29 cellular contexts compared by ENCODE assay signal in the genomic region with DNA sequence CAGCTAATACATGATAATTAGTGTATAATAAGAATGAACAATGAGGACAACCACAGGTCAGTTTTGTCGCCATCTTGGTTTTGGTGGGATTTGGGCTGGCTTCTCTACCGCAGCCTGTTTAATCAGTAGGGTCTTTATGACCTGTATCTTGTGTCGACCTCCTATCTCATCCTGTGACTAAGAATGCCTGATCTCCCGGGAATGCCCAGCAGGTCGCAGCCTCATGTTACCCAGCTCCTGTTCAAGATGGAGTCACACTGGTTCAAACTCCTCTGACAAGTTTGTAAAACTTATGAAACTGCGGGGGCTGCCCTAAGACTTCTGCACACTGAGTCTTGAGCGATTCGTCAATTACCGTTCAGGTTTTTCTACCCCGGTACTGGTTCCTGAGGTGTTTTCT. TPM values are rescaled to one million over a fixed set of nuclear protein-coding genes. Genes with fewer than 3 reads are reported as not detected.
"Had no signal": no experiment of that assay in that cellular context is flagged by ENCODE, and none has a peak within 500 bp of the region (broad histone marks: within the 10 kb centered on the region; RNA-seq: fewer than 3 reads in every experiment).

No MANE protein-coding gene starts in this region.

- DNase-seq: colonic mucosa; effector CD4-positive, alpha-beta T cell; foreskin fibroblast; gastrocnemius medialis; head of caudate nucleus; left cardiac atrium; left lung; mesenchymal stem cell; naive thymus-derived CD8-positive, alpha-beta T cell; psoas muscle; right cardiac atrium; sigmoid colon; stimulated activated CD4-positive, alpha-beta T cell treated with anti-CD3 and anti-CD28 coated beads, Interleukin-4, amount 100 ng/mL, for 4 hours; stimulated activated naive CD8-positive, alpha-beta T cell treated with anti-CD3 and anti-CD28 coated beads, Interleukin-15, Interleukin-2, amounts not matched to agents 100 U/mL and 50 U/mL, for 24 hours; substantia nigra; testis; tibial artery had no signal

- ATAC-seq: gastrocnemius medialis; left cardiac atrium; left lung; naive thymus-derived CD8-positive, alpha-beta T cell; psoas muscle; right cardiac atrium; stimulated activated memory B cell treated with anti-CD40 and anti-IgM and Interleukin-4, amounts not matched to agents 10 μg/mL and 1 μg/mL and 100 μg/mL, for 72 hours; stimulated activated naive CD8-positive, alpha-beta T cell treated with anti-CD3 and anti-CD28 coated beads, Interleukin-15, Interleukin-2, amounts not matched to agents 100 U/mL and 50 U/mL, for 24 hours had no signal

- H3K36me3 ChIP-seq: colonic mucosa, gastrocnemius medialis, left lung, sigmoid colon, tibial artery had no signal

- H3K9me3 ChIP-seq: colonic mucosa, gastrocnemius medialis, left lung, psoas muscle, sigmoid colon, testis, tibial artery had no signal

- H3K27me3 Mint-ChIP-seq: central memory CD8-positive, alpha-beta T cell had no signal

- H3K4me3 ChIP-seq: colonic mucosa, gastrocnemius medialis, left lung, psoas muscle, sigmoid colon, testis, tibial artery had no signal

- H3K4me1 ChIP-seq: colonic mucosa, gastrocnemius medialis, psoas muscle, tibial artery had no signal

- H3K27ac ChIP-seq: colonic mucosa, gastrocnemius medialis, left lung, psoas muscle, sigmoid colon, testis, tibial artery had no signal

- H3K27ac Mint-ChIP-seq: stimulated activated memory B cell treated with anti-CD40 and anti-IgM and Interleukin-4, amounts not matched to agents 10 μg/mL and 1 μg/mL and 100 μg/mL, for 72 hours; type B pancreatic cell had no signal

- H3K9me3 Mint-ChIP-seq: central memory CD8-positive, alpha-beta T cell; naive thymus-derived CD8-positive, alpha-beta T cell; stimulated activated memory B cell treated with anti-CD40 and anti-IgM and Interleukin-4, amounts not matched to agents 10 μg/mL and 1 μg/mL and 100 μg/mL, for 72 hours had no signal

- H3K27me3 ChIP-seq: colonic mucosa, gastrocnemius medialis, testis had no signal

- H3K4me3 Mint-ChIP-seq: central memory CD8-positive, alpha-beta T cell; stimulated activated memory B cell treated with anti-CD40 and anti-IgM and Interleukin-4, amounts not matched to agents 10 μg/mL and 1 μg/mL and 100 μg/mL, for 72 hours; type B pancreatic cell had no signal

- H3K36me3 Mint-ChIP-seq: naive thymus-derived CD8-positive, alpha-beta T cell; stimulated activated memory B cell treated with anti-CD40 and anti-IgM and Interleukin-4, amounts not matched to agents 10 μg/mL and 1 μg/mL and 100 μg/mL, for 72 hours; type B pancreatic cell had no signal

RNA-seq across cellular contexts. Expression of a gene that starts 21.5 kb away (rescaled TPM):
- total RNA-seq: chondrocyte, dermis microvascular lymphatic vessel endothelial cell, glomerular endothelial cell, kidney epithelial cell, lung microvascular endothelial cell, myocyte, osteoblast, renal cortical epithelial cell had no signal
- polyA plus RNA-seq: neural cell, right cardiac atrium had no signal
